ENCODE assay signal across 18 cellular contexts in the genomic region with DNA sequence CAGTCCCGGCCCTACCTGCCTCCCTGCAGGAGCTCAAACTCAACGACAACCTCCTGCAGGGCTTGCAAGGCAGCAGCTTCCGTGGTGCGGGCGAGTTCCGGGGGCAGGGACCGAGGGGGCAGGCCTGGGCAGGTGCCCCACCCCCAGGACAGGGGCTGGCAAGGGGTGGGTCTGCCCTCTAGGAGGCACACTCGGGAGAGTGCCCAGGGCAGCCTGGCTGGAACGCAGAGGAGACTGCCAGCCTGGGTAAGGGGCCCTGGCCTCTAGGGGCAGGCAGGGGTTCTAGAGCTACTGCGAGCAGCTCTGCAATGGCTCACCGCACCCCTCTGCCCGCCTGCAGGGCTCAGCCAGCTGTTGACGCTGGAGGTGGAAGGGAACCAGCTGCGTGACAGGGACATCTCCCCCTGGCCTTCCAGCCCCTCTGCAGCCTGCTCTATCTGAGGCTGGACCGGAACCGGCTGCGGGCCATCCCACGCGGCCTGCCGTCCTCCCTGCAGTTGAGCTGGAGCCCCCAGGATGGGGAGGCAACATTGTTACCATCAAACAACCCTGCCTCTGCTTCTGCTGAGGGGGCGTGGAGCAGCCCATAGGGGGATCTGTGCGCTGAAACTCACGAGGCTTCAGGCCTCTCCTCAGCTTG. TPM values are rescaled to one million over a fixed set of nuclear protein-coding genes. Genes with fewer than 3 reads are reported as not detected.
DNase-seq lines count a peak whose midpoint lies in the region; ATAC-seq and TF ChIP-seq lines count a peak whose summit lies in the region.
"Had no signal": no experiment of that assay in that cellular context is flagged by ENCODE, and none has a peak within 500 bp of the region (broad histone marks: within the 10 kb centered on the region; RNA-seq: fewer than 3 reads in every experiment).

No MANE protein-coding gene starts in this region.

- DNase-seq in HCT116 (ENCODE audit: low read depth, low spot score) (no peak), RWPE1 (ENCODE audit: low spot score) (no peak), left kidney (ENCODE audit: low read depth, low spot score) (peak; percentile 44), NCI-H510A treated with DMSO at 0.1 percent for 48 hours (lab: John Stamatoyannopoulos, UW) (no peak), inferior parietal cortex (ENCODE audit: extremely low spot score) (no peak)
- DNase-seq in activated naive CD4-positive, alpha-beta T cell treated with anti-CD3 and anti-CD28 coated beads, Interleukin-2, amount 50 U/mL, for 16 hours: no peak
- DNase-seq: 8988T; CD8-positive, alpha-beta T cell; COR-L47; DMS153; DMS79 treated with DMSO at 0.1 percent for 48 hours; EL; GOT3; HCEC 1CT had no signal

- H3K4me2 ChIP-seq in BLaER1: peak overlapping the region; percentile 84
- H3K4me2 ChIP-seq in HCT116 (ENCODE audit: low read length): no peak overlapping the region

- RAD21 ChIA-PET in HCT116 (lab: Charles Lee; ENCODE audit: low non-redundant PET in 1 of 2, low total read pairs in 2 of 2, uncharacterized antibody in 2 of 2, unreplicated experiment in 2 of 2): no interaction called here

- TF ChIP-seq RAD21 in HCT116 (IDR thresholded peaks at IDR 0.05; ENCODE audit: low read depth): no peak

- H3K9me3 ChIP-seq in BLaER1: no peaks in the 10 kb centered on the region
- H3K9me3 ChIP-seq in HCT116 (ENCODE audit: control insufficient read depth in 1 of 2, insufficient read depth in 1 of 2, low read depth in 1 of 2, low read length in 2 of 2): no peaks in the 10 kb centered on the region

- H3K4me1 ChIP-seq in BLaER1: peaks cover 93% of the 10 kb centered on the region
- H3K4me1 ChIP-seq in HCT116 (ENCODE audit: control insufficient read depth in 1 of 2, insufficient read depth in 2 of 2, low read length in 2 of 2): no peaks in the 10 kb centered on the region

- H3K36me3 ChIP-seq in BLaER1 (no peaks in the 10 kb centered on the region), HCT116 (ENCODE audit: control insufficient read depth in 1 of 2, insufficient read depth in 2 of 2, low read length in 2 of 2) (no peaks in the 10 kb centered on the region)

- CTCF ChIA-PET in HCT116 (lab: Charles Lee) (no interaction called here), RWPE1 (lab: Yijun Ruan, JAX) (no interaction called here)

- BruUV-seq in HCT116 (replicated peaks; lab: Mats Ljungman, UMichigan): no TSS peak

- no peak for TF ChIP-seq POLR2A in HCT116 (IDR thresholded peaks at IDR 0.05; ENCODE audit: borderline replicate concordance, extremely low read depth, insufficient read depth, insufficient read length)

- H3K4me3 ChIP-seq in BLaER1 (no peak overlapping the region), HCT116 (replicated peaks in 1 of 2; ENCODE audit: low read depth in 1 of 2, low read length in 2 of 2) (no peak overlapping the region)

- H2AFZ ChIP-seq in HCT116 (ENCODE audit: low read depth, low read length, poor library complexity, severe bottlenecking): no peak overlapping the region

- H4K20me1 ChIP-seq in BLaER1: peaks cover 4% of the 10 kb centered on the region; the same call in 1 of the 2 replicates
- no peaks in the 10 kb centered on the region for H4K20me1 ChIP-seq in HCT116 (ENCODE audit: insufficient read depth)

- H3K27ac ChIP-seq in BLaER1 (peak overlapping the region; percentile 22; the same call in 1 of the 2 replicates), HCT116 (ENCODE audit: low read depth, low read length) (no peak overlapping the region), RWPE1 (peak overlapping the region; percentile 90)
- H3K27ac ChIP-seq: C4-2B had no signal

- TF ChIP-seq CTCF in HCT116 (IDR thresholded peaks at IDR 0.05 in 2 of 3, conservative IDR thresholded peaks at IDR 0.05 in 1 of 3; ENCODE audit: borderline replicate concordance in 1 of 3, insufficient read depth in 1 of 3, low read depth in 2 of 3, low read length in 2 of 3) (no peak), RWPE1 (conservative IDR thresholded peaks at IDR 0.05; ENCODE audit: low read depth) (no peak)

- H3K9ac ChIP-seq in BLaER1: no peak overlapping the region
- H3K9ac ChIP-seq in HCT116 (ENCODE audit: low read length): no peak overlapping the region

- intact Hi-C loops in HCT116 (cut with micrococcal nuclease): no loop called here

- ATAC-seq in HCT116: peak; percentile 49
- ATAC-seq: CD8-positive, alpha-beta T cell had no signal

- POLR2A ChIA-PET in HCT116 (lab: Charles Lee) (no interaction called here), RWPE1 (lab: Yijun Ruan, JAX; ENCODE audit: low non-redundant PET) (no interaction called here)

- H3K27me3 ChIP-seq in BLaER1 (peaks cover 43% of the 10 kb centered on the region), HCT116 (ENCODE audit: insufficient read depth, low read length) (no peaks in the 10 kb centered on the region)

- H3K9me2 ChIP-seq in HCT116 (ENCODE audit: insufficient read depth): no peaks in the 10 kb centered on the region

- H3K79me2 ChIP-seq in HCT116 (ENCODE audit: insufficient read depth, low read length): no peaks in the 10 kb centered on the region

TF ChIP-seq in HCT116, 20 proteins besides CTCF, POLR2A, EP300 and RAD21:
- TF ChIP-seq EZH2phosphoT487 (IDR thresholded peaks at IDR 0.05; ENCODE audit: borderline replicate concordance): no peak
- TF ChIP-seq SIN3A (IDR thresholded peaks at IDR 0.05; ENCODE audit: low read depth): no peak
- no peak for TF ChIP-seq CEBPB (IDR thresholded peaks at IDR 0.05; ENCODE audit: low read depth)
- TF ChIP-seq, protein P1, sequence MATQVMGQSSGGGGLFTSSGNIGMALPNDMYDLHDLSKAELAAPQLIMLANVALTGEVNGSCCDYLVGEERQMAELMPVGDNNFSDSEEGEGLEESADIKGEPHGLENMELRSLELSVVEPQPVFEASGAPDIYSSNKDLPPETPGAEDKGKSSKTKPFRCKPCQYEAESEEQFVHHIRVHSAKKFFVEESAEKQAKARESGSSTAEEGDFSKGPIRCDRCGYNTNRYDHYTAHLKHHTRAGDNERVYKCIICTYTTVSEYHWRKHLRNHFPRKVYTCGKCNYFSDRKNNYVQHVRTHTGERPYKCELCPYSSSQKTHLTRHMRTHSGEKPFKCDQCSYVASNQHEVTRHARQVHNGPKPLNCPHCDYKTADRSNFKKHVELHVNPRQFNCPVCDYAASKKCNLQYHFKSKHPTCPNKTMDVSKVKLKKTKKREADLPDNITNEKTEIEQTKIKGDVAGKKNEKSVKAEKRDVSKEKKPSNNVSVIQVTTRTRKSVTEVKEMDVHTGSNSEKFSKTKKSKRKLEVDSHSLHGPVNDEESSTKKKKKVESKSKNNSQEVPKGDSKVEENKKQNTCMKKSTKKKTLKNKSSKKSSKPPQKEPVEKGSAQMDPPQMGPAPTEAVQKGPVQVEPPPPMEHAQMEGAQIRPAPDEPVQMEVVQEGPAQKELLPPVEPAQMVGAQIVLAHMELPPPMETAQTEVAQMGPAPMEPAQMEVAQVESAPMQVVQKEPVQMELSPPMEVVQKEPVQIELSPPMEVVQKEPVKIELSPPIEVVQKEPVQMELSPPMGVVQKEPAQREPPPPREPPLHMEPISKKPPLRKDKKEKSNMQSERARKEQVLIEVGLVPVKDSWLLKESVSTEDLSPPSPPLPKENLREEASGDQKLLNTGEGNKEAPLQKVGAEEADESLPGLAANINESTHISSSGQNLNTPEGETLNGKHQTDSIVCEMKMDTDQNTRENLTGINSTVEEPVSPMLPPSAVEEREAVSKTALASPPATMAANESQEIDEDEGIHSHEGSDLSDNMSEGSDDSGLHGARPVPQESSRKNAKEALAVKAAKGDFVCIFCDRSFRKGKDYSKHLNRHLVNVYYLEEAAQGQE (IDR thresholded peaks at IDR 0.05; ENCODE audit: low read depth): no peak
- no peak for TF ChIP-seq ZNF274 (IDR thresholded peaks at IDR 0.05; ENCODE audit: low read depth, low read length)
- no peak for TF ChIP-seq ZFX (IDR thresholded peaks at IDR 0.05)
- TF ChIP-seq, protein P2, sequence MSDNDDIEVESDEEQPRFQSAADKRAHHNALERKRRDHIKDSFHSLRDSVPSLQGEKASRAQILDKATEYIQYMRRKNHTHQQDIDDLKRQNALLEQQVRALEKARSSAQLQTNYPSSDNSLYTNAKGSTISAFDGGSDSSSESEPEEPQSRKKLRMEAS (IDR thresholded peaks at IDR 0.05): no peak
- TF ChIP-seq, protein P3, sequence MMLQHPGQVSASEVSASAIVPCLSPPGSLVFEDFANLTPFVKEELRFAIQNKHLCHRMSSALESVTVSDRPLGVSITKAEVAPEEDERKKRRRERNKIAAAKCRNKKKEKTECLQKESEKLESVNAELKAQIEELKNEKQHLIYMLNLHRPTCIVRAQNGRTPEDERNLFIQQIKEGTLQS (IDR thresholded peaks at IDR 0.05): no peak
- TF ChIP-seq EGR1 (IDR thresholded peaks at IDR 0.05; ENCODE audit: low read depth): no peak

RNA-seq across cellular contexts. Expression of a gene that starts 12.1 kb away (rescaled TPM):
- total RNA-seq in HCT116 (2021; ENCODE audit: unreplicated experiment): 28.9 TPM
- 29.9 and 32.1 TPM in 2 replicates for polyA plus RNA-seq in HCT116 (2012)

RNA-seq across cellular contexts. Expression of a gene that starts 12.3 kb away (rescaled TPM):
- total RNA-seq in HCT116 (2021; ENCODE audit: unreplicated experiment): 0.37 TPM
- polyA plus RNA-seq in HCT116 (2012): not detected in 2 replicates
- total RNA-seq: CD8-positive, alpha-beta T cell had no signal
- polyA plus RNA-seq: IgD-negative memory B cell had no signal

RNA-seq across cellular contexts. Expression of a gene that starts 34.9 kb away (rescaled TPM):
- not detected for total RNA-seq in HCT116 (2021; ENCODE audit: unreplicated experiment)
- not detected in 2 replicates for polyA plus RNA-seq in HCT116 (2012)
- total RNA-seq: CD8-positive, alpha-beta T cell; HT-29 had no signal
- polyA plus RNA-seq: IgD-negative memory B cell had no signal

RNA-seq across cellular contexts. Expression of a gene that starts 36.6 kb away (rescaled TPM):
- total RNA-seq in HCT116 (2021; ENCODE audit: unreplicated experiment): 2.9 TPM
- polyA plus RNA-seq in HCT116 (2012): 0.61 and 1.2 TPM in 2 replicates
